In genomic region chr7:100543586-100543985, GRCh38 we compare ENCODE assay signal across 1 cellular context.
TF ChIP-seq lines count a peak whose summit lies in the region.

No MANE protein-coding gene starts in this region.

TF ChIP-seq in H1, 55 proteins besides CTCF, POLR2A, EP300 and RAD21:
- TF ChIP-seq KDM5A (IDR thresholded peaks at IDR 0.05; ENCODE audit: low read length) (no peak), EGR1 (IDR thresholded peaks at IDR 0.05; ENCODE audit: borderline replicate concordance, low read depth, low read length) (no peak), RFX5 (IDR thresholded peaks at IDR 0.05; ENCODE audit: borderline replicate concordance, low read depth, low read length) (no peak), RXRA (IDR thresholded peaks at IDR 0.05; ENCODE audit: insufficient read depth, low read depth, low read length) (no peak), CTBP2 (IDR thresholded peaks at IDR 0.05; ENCODE audit: borderline replicate concordance, insufficient read depth, insufficient read length, low read length) (no peak), ZNF274 (IDR thresholded peaks at IDR 0.05; ENCODE audit: borderline replicate concordance, extremely low read depth, low read length) (no peak), POLR2AphosphoS5 (IDR thresholded peaks at IDR 0.05; ENCODE audit: low read depth, low read length) (no peak)
